In the genomic region with DNA sequence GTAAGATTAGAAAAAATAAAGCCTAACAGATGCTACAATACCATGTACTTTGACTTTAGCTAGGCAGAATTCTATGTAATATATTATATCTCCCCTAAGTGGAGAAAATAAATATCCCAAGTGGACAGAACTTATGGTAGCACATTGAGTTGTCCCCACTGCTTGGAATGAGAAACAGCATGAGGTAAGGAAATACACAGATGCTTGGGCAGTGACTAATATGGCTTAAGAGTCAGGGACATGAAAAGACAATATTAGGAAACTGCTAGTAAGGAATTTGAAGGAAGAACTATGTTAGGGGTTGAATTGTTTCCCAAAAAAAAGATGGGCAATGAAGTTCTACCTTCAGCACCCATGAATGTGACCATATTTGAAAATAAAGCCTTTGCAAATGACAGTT, we compare ENCODE assay signal across 15 cellular contexts.
A peak's percentile ranks its signal among the peaks of the same experiment; 100 is the strongest.
DNase-seq lines count a peak whose midpoint lies in the region.
"Had no signal": no experiment of that assay in that cellular context is flagged by ENCODE, and none has a peak within 500 bp of the region (broad histone marks: within the 10 kb centered on the region; RNA-seq: fewer than 3 reads in every experiment).

No MANE protein-coding gene starts in this region.

- DNase-seq in DMS 273 (lab: John Stamatoyannopoulos, UW; ENCODE audit: unreplicated experiment) (peak; percentile 1), DMS 273 treated with DMSO at 0.1 percent for 48 hours (lab: John Stamatoyannopoulos, UW) (no peak), amniotic epithelial cell (ENCODE audit: low read depth) (peak; percentile 55), fibroblast of the conjunctiva (ENCODE audit: low read depth) (peak; percentile 16), smooth muscle cell of the brain vasculature (ENCODE audit: low read depth, low spot score) (peak; percentile 15), NCI-H2029 (lab: John Stamatoyannopoulos, UW) (no peak), COLO829 (ENCODE audit: low spot score) (no peak), NOMO-1 treated with DMSO at 0.1 percent for 48 hours (lab: John Stamatoyannopoulos, UW; ENCODE audit: unreplicated experiment) (no peak)
- DNase-seq: DMS153; effector memory CD4-positive, alpha-beta T cell; H7; KG1; NCI-H1092; OCI-M1; thyroid gland had no signal

Comparison
In these comparisons a context has a peak if more than half of its experiments do, and no peak if none do; other contexts are left out.
1. DNase-seq: peak in DMS 273 (single experiment), amniotic epithelial cell (single experiment), fibroblast of the conjunctiva (single experiment) and smooth muscle cell of the brain vasculature (single experiment); none in DMS 273 treated with DMSO at 0.1 percent for 48 hours (single experiment), NCI-H2029 (single experiment), COLO829 (single experiment) and NOMO-1 treated with DMSO at 0.1 percent for 48 hours (single experiment).